ENCODE assay signal across 18 cellular contexts in the genomic region with DNA sequence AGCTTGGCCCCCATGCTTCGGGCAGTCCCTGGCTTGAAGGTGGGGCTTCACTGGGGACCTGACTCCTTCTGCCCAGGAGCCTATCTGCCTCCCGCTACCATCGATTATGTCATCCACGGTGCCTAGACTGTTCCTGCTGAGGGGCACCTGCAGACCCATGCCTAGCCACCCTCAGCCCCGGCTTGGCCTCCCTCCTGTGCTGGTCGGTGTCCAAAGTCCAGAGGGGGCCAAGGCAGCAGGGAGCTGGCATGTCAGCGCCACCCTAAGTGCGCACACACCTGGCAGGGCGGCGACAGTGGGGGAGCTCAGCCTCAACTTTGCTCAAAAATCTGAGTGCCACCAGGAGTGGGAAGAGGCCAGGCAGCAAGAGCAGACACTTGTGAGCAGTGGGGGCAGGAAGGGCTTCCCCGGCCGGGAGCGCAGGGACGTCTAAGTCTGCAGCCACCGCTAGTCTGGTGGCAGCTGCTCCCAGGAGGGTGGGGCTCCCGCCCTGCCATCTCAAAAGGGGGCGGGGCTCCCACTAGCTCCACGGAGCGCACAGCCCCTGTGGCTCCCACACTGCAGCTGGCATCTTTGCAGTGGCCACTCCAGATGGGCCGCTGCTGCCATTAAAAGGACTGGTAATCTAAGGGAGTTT. TPM values are rescaled to one million over a fixed set of nuclear protein-coding genes. Genes with fewer than 3 reads are reported as not detected.
DNase-seq lines count a peak whose midpoint lies in the region; ATAC-seq and TF ChIP-seq lines count a peak whose summit lies in the region.
"Had no signal": no experiment of that assay in that cellular context is flagged by ENCODE, and none has a peak within 500 bp of the region (broad histone marks: within the 10 kb centered on the region; RNA-seq: fewer than 3 reads in every experiment).

No MANE protein-coding gene starts in this region.

- no peaks in the 10 kb centered on the region for H3K9me3 ChIP-seq in HCT116 (ENCODE audit: control insufficient read depth in 1 of 2, insufficient read depth in 1 of 2, low read depth in 1 of 2, low read length in 2 of 2)
- no peaks in the 10 kb centered on the region for H3K9me3 ChIP-seq in SJCRH30 (replicated peaks)
- H3K9me3 ChIP-seq in aorta (ENCODE audit: control insufficient read depth, low read length): no peaks in the 10 kb centered on the region
- H3K9me3 ChIP-seq in tibial nerve: no peaks in the 10 kb centered on the region
- H3K9me3 ChIP-seq: Peyer's patch had no signal

- WGBS in aorta, 2 donors: 83 to 84% methylated on average over 20 of the region's 20 CpGs
- WGBS in tibial nerve, 2 donors: 80 to 81% methylated on average over 19 to 20 of the region's 20 CpGs

- H3K27ac ChIP-seq in HCT116 (ENCODE audit: low read depth, low read length) (no peak overlapping the region), SJCRH30 (no peak overlapping the region), aorta (ENCODE audit: low read depth in 1 of 2, low read length in 2 of 2) (no peak overlapping the region), tibial nerve (no peak overlapping the region)
- H3K27ac ChIP-seq: GM23248, Peyer's patch had no signal

- POLR2A ChIA-PET in HCT116 (lab: Charles Lee): no interaction called here

- no peak for TF ChIP-seq EP300 in tibial nerve (IDR thresholded peaks at IDR 0.05)

- RAD21 ChIA-PET in HCT116 (lab: Charles Lee; ENCODE audit: low non-redundant PET in 1 of 2, low total read pairs in 2 of 2, uncharacterized antibody in 2 of 2, unreplicated experiment in 2 of 2): no interaction called here

- BruUV-seq in HCT116 (replicated peaks; lab: Mats Ljungman, UMichigan): no TSS peak

- H3K4me1 ChIP-seq in HCT116 (ENCODE audit: control insufficient read depth in 1 of 2, insufficient read depth in 2 of 2, low read length in 2 of 2) (peaks cover 0 to 9% of the 10 kb centered on the region in 2 experiments; a peak in 2 of 4 replicates), SJCRH30 (no peaks in the 10 kb centered on the region), aorta (ENCODE audit: control insufficient read depth in 1 of 2, insufficient read depth in 2 of 2, low read length in 2 of 2) (no peaks in the 10 kb centered on the region), tibial nerve (no peaks in the 10 kb centered on the region)
- H3K4me1 ChIP-seq: Peyer's patch had no signal

- TF ChIP-seq CTCF in HCT116 (IDR thresholded peaks at IDR 0.05 in 2 of 3, conservative IDR thresholded peaks at IDR 0.05 in 1 of 3; ENCODE audit: borderline replicate concordance in 1 of 3, insufficient read depth in 1 of 3, low read depth in 2 of 3, low read length in 2 of 3): no peak
- TF ChIP-seq CTCF in tibial nerve (IDR thresholded peaks at IDR 0.05): no peak

- TF ChIP-seq RAD21 in HCT116 (IDR thresholded peaks at IDR 0.05; ENCODE audit: low read depth): no peak

- intact Hi-C loops in HCT116 (cut with micrococcal nuclease): no loop called here
- intact Hi-C loops in aorta (cut with DNase I): no loop called here

- ATAC-seq in HCT116: peak; percentile 48; the same call in 1 of the 2 replicates
- ATAC-seq in aorta (ENCODE audit: low FRiP score): peak; percentile 55
- ATAC-seq: T-cell had no signal

- H3K9ac ChIP-seq in HCT116 (ENCODE audit: low read length): no peak overlapping the region
- H3K9ac ChIP-seq: GM23248 had no signal

- H3K27me3 ChIP-seq in HCT116 (ENCODE audit: insufficient read depth, low read length) (no peaks in the 10 kb centered on the region), SJCRH30 (no peaks in the 10 kb centered on the region), aorta (ENCODE audit: control insufficient read depth in 1 of 2, insufficient read depth in 2 of 2, low read length in 1 of 2) (no peaks in the 10 kb centered on the region), tibial nerve (no peaks in the 10 kb centered on the region)
- H3K27me3 ChIP-seq: Peyer's patch had no signal

- CTCF ChIA-PET in HCT116 (lab: Charles Lee): no interaction called here

- H3K36me3 ChIP-seq in HCT116 (ENCODE audit: control insufficient read depth in 1 of 2, insufficient read depth in 2 of 2, low read length in 2 of 2): no peaks in the 10 kb centered on the region
- H3K36me3 ChIP-seq in SJCRH30: no peaks in the 10 kb centered on the region
- no peaks in the 10 kb centered on the region for H3K36me3 ChIP-seq in aorta (ENCODE audit: control insufficient read depth in 1 of 2, insufficient read depth in 2 of 2, low read length in 1 of 2)
- H3K36me3 ChIP-seq in tibial nerve: no peaks in the 10 kb centered on the region
- H3K36me3 ChIP-seq: Peyer's patch had no signal

- no peak for TF ChIP-seq POLR2A in HCT116 (IDR thresholded peaks at IDR 0.05; ENCODE audit: borderline replicate concordance, extremely low read depth, insufficient read depth, insufficient read length)
- TF ChIP-seq POLR2A in tibial nerve (IDR thresholded peaks at IDR 0.05): no peak

- H3K9me2 ChIP-seq in HCT116 (ENCODE audit: insufficient read depth): no peaks in the 10 kb centered on the region

- H4K20me1 ChIP-seq in HCT116 (ENCODE audit: insufficient read depth): no peaks in the 10 kb centered on the region

- H3K4me3 ChIP-seq in HCT116 (replicated peaks in 1 of 2; ENCODE audit: low read depth in 1 of 2, low read length in 2 of 2) (no peak overlapping the region), SJCRH30 (no peak overlapping the region), aorta (ENCODE audit: low read length in 2 of 2) (no peak overlapping the region), tibial nerve (no peak overlapping the region)
- H3K4me3 ChIP-seq: GM23248, Peyer's patch had no signal

- H3K79me2 ChIP-seq in HCT116 (ENCODE audit: insufficient read depth, low read length): no peaks in the 10 kb centered on the region

- peak; percentile 67 for DNase-seq in NCI-H748 (lab: John Stamatoyannopoulos, UW; ENCODE audit: unreplicated experiment)
- DNase-seq in NCI-H748 treated with DMSO at 0.1 percent for 48 hours (lab: John Stamatoyannopoulos, UW): no peak
- DNase-seq in HCT116 (ENCODE audit: low read depth, low spot score): no peak
- DNase-seq in SJCRH30: peak; percentile 47 to 58
- DNase-seq in aorta: no peak
- no peak for DNase-seq in NCI-H2107 treated with DMSO at 0.1 percent for 48 hours (lab: John Stamatoyannopoulos, UW; ENCODE audit: unreplicated experiment)
- no peak for DNase-seq in tibial nerve (ENCODE audit: low spot score in 2 of 2)
- DNase-seq: DMS79; GM23248; H9; NCI-H1105 treated with DMSO at 0.1 percent for 48 hours; NCI-H2081; NCI-H510A; NK-92 treated with Interleukin-12 subunit alpha and Interleukin-12 subunit beta, amount 100 ng/mL, for 24 hours; Peyer's patch; T-cell had no signal

- H2AFZ ChIP-seq in HCT116 (ENCODE audit: low read depth, low read length, poor library complexity, severe bottlenecking): no peak overlapping the region
- H2AFZ ChIP-seq: GM23248 had no signal

- H3K4me2 ChIP-seq in HCT116 (ENCODE audit: low read length): no peak overlapping the region

TF ChIP-seq in HCT116, 20 proteins besides CTCF, POLR2A, EP300 and RAD21 (continues in another document):
- TF ChIP-seq, protein P1, sequence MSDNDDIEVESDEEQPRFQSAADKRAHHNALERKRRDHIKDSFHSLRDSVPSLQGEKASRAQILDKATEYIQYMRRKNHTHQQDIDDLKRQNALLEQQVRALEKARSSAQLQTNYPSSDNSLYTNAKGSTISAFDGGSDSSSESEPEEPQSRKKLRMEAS (IDR thresholded peaks at IDR 0.05): no peak
- TF ChIP-seq SIN3A (IDR thresholded peaks at IDR 0.05; ENCODE audit: low read depth) (no peak), EZH2 (IDR thresholded peaks at IDR 0.05) (no peak), JUND (IDR thresholded peaks at IDR 0.05) (no peak), SP1 (IDR thresholded peaks at IDR 0.05; ENCODE audit: low read depth) (no peak), ZFX (IDR thresholded peaks at IDR 0.05) (no peak), FOSL1 (IDR thresholded peaks at IDR 0.05; ENCODE audit: low read depth) (no peak), ELF1 (IDR thresholded peaks at IDR 0.05; ENCODE audit: borderline replicate concordance, low read depth) (no peak), TCF7L2 (IDR thresholded peaks at IDR 0.05; ENCODE audit: borderline replicate concordance, extremely low read depth, insufficient read depth, insufficient read length) (no peak), CEBPB (IDR thresholded peaks at IDR 0.05; ENCODE audit: low read depth) (no peak), CBX3 (IDR thresholded peaks at IDR 0.05; ENCODE audit: low read depth) (no peak)
- TF ChIP-seq, protein P2, sequence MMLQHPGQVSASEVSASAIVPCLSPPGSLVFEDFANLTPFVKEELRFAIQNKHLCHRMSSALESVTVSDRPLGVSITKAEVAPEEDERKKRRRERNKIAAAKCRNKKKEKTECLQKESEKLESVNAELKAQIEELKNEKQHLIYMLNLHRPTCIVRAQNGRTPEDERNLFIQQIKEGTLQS (IDR thresholded peaks at IDR 0.05): no peak

RNA-seq across cellular contexts. Expression of gene URAD, which starts 13.5 kb away (rescaled TPM):
- not detected for total RNA-seq in HCT116 (2021; ENCODE audit: unreplicated experiment)
- not detected in 2 replicates for polyA plus RNA-seq in HCT116 (2012)
- total RNA-seq in SJCRH30 (2014; rRNA removed; shearing (Covaris generic)): not detected in 2 replicates
- total RNA-seq in aorta: not detected
- polyA plus RNA-seq in aorta: not detected
- not detected for total RNA-seq in tibial nerve
- total RNA-seq: GM23248, H9, T-cell had no signal
- polyA plus RNA-seq: CD14-positive monocyte, GM23248, IgD-negative memory B cell had no signal

RNA-seq across cellular contexts. Expression of gene CDX2, which starts 32.8 kb away (rescaled TPM):
- total RNA-seq in HCT116 (2021; ENCODE audit: unreplicated experiment) (12.5 TPM), aorta (not detected), tibial nerve (not detected)
- polyA plus RNA-seq in HCT116 (2012): 10.4 and 11.8 TPM in 2 replicates
- not detected in 2 replicates for total RNA-seq in SJCRH30 (2014; rRNA removed; shearing (Covaris generic))
- polyA plus RNA-seq in aorta: 10 to 100 TPM in 1 of 2 donors, not detected in 1; 27.7 TPM
- total RNA-seq: GM23248, H9 had no signal
- polyA plus RNA-seq: CD14-positive monocyte, GM23248, IgD-negative memory B cell had no signal

Comparison
In these comparisons a context has a peak if more than half of its experiments do, and no peak if none do; other contexts are left out.
1. DNase-seq: peak in NCI-H748 (single experiment) and SJCRH30 (2 of 2); none in NCI-H748 treated with DMSO at 0.1 percent for 48 hours (single experiment), HCT116 (single experiment), aorta (0 of 2), NCI-H2107 treated with DMSO at 0.1 percent for 48 hours (single experiment) and tibial nerve (0 of 2).
2. RNA of gene CDX2, which starts 32.8 kb away (total RNA-seq): 12.5 TPM in HCT116 (single experiment); not detected in aorta, not detected in SJCRH30 and not detected in tibial nerve; every median in the first group is over 10 times any median in the second.